9 cellular contexts compared by ENCODE assay signal in genomic region chr6:85464260-85464644, GRCh38. TPM values are rescaled to one million over a fixed set of nuclear protein-coding genes. Genes with fewer than 3 reads are reported as not detected.
DNase-seq lines count a peak whose midpoint lies in the region; ATAC-seq and TF ChIP-seq lines count a peak whose summit lies in the region.
"Had no signal": no experiment of that assay in that cellular context is flagged by ENCODE, and none has a peak within 500 bp of the region (broad histone marks: within the 10 kb centered on the region; RNA-seq: fewer than 3 reads in every experiment).

No MANE protein-coding gene starts in this region.

- H3K4me1 ChIP-seq in GM23338 (ENCODE audit: insufficient read depth) (peaks cover 17% of the 10 kb centered on the region), MM.1S (ENCODE audit: low read length) (peaks cover 68% of the 10 kb centered on the region)

- H3K4me2 ChIP-seq in GM23338 (no peak overlapping the region), MM.1S (ENCODE audit: low read depth, low read length) (no peak overlapping the region)

- ATAC-seq in GM23338 (no peak), HG02840 (IDR thresholded peaks at IDR 0.05; ENCODE audit: low FRiP score, unreplicated experiment) (no peak)

- H3K27me3 ChIP-seq in GM23338 (ENCODE audit: insufficient read depth) (no peaks in the 10 kb centered on the region), MM.1S (replicated peaks; ENCODE audit: insufficient read depth, low read length) (no peaks in the 10 kb centered on the region)

- no peak overlapping the region for H3K27ac Mint-ChIP-seq in GM23338
- H3K27ac Mint-ChIP-seq in dendritic cell treated with granulocyte-macrophage colony-stimulating factor and Interleukin-4, amounts not matched to agents 40 ng/mL and 50 ng/mL, for 4 days = peak overlapping the region; percentile 23

- H2AFZ ChIP-seq in GM23338 = peak overlapping the region; percentile 66; the same call in 1 of the 2 replicates
- no peak overlapping the region for H2AFZ ChIP-seq in MM.1S (ENCODE audit: low read length)

- no peak overlapping the region for H3K4me3 Mint-ChIP-seq in GM23338
- H3K4me3 Mint-ChIP-seq in dendritic cell treated with granulocyte-macrophage colony-stimulating factor and Interleukin-4, amounts not matched to agents 40 ng/mL and 50 ng/mL, for 4 days = no peak overlapping the region

- DNase-seq in GM23338 (ENCODE audit: low spot score) (no peak), SK-N-MC (ENCODE audit: low read depth, low spot score) (peak; percentile 89), DMS 273 (lab: John Stamatoyannopoulos, UW; ENCODE audit: unreplicated experiment) (no peak), MM.1S (no peak), RPMI8226 (no peak)
- DNase-seq in stimulated activated CD4-positive, alpha-beta T cell treated with anti-CD3 and anti-CD28 coated beads, Interleukin-12 subunit alpha, Interleukin-12 subunit beta, amount 100 ng/mL, for 4 hours = peak; percentile 12

- TF ChIP-seq CTCF in GM23338 (conservative IDR thresholded peaks at IDR 0.05; ENCODE audit: low read depth in 2 of 2) (no peak), MM.1S (IDR thresholded peaks at IDR 0.05; ENCODE audit: low read length) (no peak)

- peaks cover 15% of the 10 kb centered on the region for H3K4me1 Mint-ChIP-seq in GM23338
- H3K4me1 Mint-ChIP-seq in dendritic cell treated with granulocyte-macrophage colony-stimulating factor and Interleukin-4, amounts not matched to agents 40 ng/mL and 50 ng/mL, for 4 days (ENCODE audit: low read depth) = peaks cover 38% of the 10 kb centered on the region

- H3F3A ChIP-seq in GM23338 (replicated peaks; ENCODE audit: low read depth) (no peaks in the 10 kb centered on the region), MM.1S (ENCODE audit: insufficient read depth, low read length) (peaks cover 15% of the 10 kb centered on the region)

- 0 out of 2 replicates have a peak, but pooled peaks cover 3% of the 10 kb centered on the region for H3K9me2 ChIP-seq in GM23338 (ENCODE audit: insufficient read depth)
- no peaks in the 10 kb centered on the region for H3K9me2 ChIP-seq in MM.1S (replicated peaks; ENCODE audit: insufficient read depth, low read length)

- H3K4me3 ChIP-seq in GM23338 (no peak overlapping the region), SK-N-MC (peak overlapping the region; percentile 58), MM.1S (ENCODE audit: low read length) (no peak overlapping the region)

- H3K36me3 Mint-ChIP-seq in GM23338 (ENCODE audit: low read depth) = no peaks in the 10 kb centered on the region; the same call in 2 of the 3 replicates
- H3K36me3 Mint-ChIP-seq in dendritic cell treated with granulocyte-macrophage colony-stimulating factor and Interleukin-4, amounts not matched to agents 40 ng/mL and 50 ng/mL, for 4 days (ENCODE audit: low read depth) = no peaks in the 10 kb centered on the region

- H3K9ac ChIP-seq in SK-N-MC (ENCODE audit: insufficient read length) (no peak overlapping the region), MM.1S (ENCODE audit: low read length) (no peak overlapping the region)

- H3K9me3 ChIP-seq in SK-N-MC (ENCODE audit: low read depth, low read length) (no peaks in the 10 kb centered on the region), MM.1S (replicated peaks; ENCODE audit: insufficient read depth, low read length) (no peaks in the 10 kb centered on the region)

- no peak overlapping the region for H3K27ac ChIP-seq in GM23338 (ENCODE audit: low read depth)
- H3K27ac ChIP-seq in SK-N-MC = peak overlapping the region; percentile 79
- no peak overlapping the region for H3K27ac ChIP-seq in MM.1S (ENCODE audit: low read length)

- H3K27me3 Mint-ChIP-seq in GM23338 (ENCODE audit: insufficient read depth, low read depth, poor library complexity) = peaks cover 4% of the 10 kb centered on the region
- H3K27me3 Mint-ChIP-seq in dendritic cell treated with granulocyte-macrophage colony-stimulating factor and Interleukin-4, amounts not matched to agents 40 ng/mL and 50 ng/mL, for 4 days = peaks cover 8% of the 10 kb centered on the region
- H3K27me3 Mint-ChIP-seq: IgD-negative memory B cell had no signal

- intact Hi-C loops in dendritic cell treated with granulocyte-macrophage colony-stimulating factor and Interleukin-4, amounts not matched to agents 40 ng/mL and 50 ng/mL, for 4 days (cut with micrococcal nuclease) = no loop called here

- H4K20me1 ChIP-seq in GM23338 (replicated peaks; ENCODE audit: insufficient read depth) (no peaks in the 10 kb centered on the region), MM.1S (ENCODE audit: insufficient read depth, low read length) (no peaks in the 10 kb centered on the region)

- H3K9me3 Mint-ChIP-seq in GM23338 = no peaks in the 10 kb centered on the region
- H3K9me3 Mint-ChIP-seq in dendritic cell treated with granulocyte-macrophage colony-stimulating factor and Interleukin-4, amounts not matched to agents 40 ng/mL and 50 ng/mL, for 4 days = no peaks in the 10 kb centered on the region
- H3K9me3 Mint-ChIP-seq: IgD-negative memory B cell had no signal

- H3K79me2 ChIP-seq in GM23338 (replicated peaks; ENCODE audit: insufficient read depth) = no peaks in the 10 kb centered on the region
- H3K79me2 ChIP-seq in MM.1S (ENCODE audit: low read length) = no peaks in the 10 kb centered on the region

- H3K36me3 ChIP-seq in GM23338 (ENCODE audit: insufficient read depth) (no peaks in the 10 kb centered on the region), SK-N-MC (ENCODE audit: insufficient read depth, low read length) (no peaks in the 10 kb centered on the region), MM.1S (replicated peaks; ENCODE audit: insufficient read depth, low read length) (no peaks in the 10 kb centered on the region)

TF ChIP-seq in GM23338, 12 proteins besides CTCF, POLR2A, EP300 and RAD21 (continues in another document):
- TF ChIP-seq CREB1 (CRISPR knock-in tag; IDR thresholded peaks at IDR 0.05; ENCODE audit: low read depth) (no peak), ZNF462 (CRISPR knock-in tag; IDR thresholded peaks at IDR 0.05) (no peak), JUNB (IDR thresholded peaks at IDR 0.05; ENCODE audit: unreplicated experiment) (no peak)

RNA-seq across cellular contexts. Expression of gene NT5E, which starts 14.4 kb away (rescaled TPM):
- 0.50 and 1.5 TPM in 2 replicates for total RNA-seq in GM23338 (2014; rRNA removed; shearing (Covaris generic))
- polyA plus RNA-seq in GM23338 (2016; fragmentation: Nextera tagmentation; extraction: Ambion mirVana) = 0.18 and 0.23 TPM in 2 replicates

Comparison
In these comparisons a context has a peak if more than half of its experiments do, and no peak if none do; other contexts are left out.
1. DNase-seq: peak in SK-N-MC (single experiment) and stimulated activated CD4-positive, alpha-beta T cell treated with anti-CD3 and anti-CD28 coated beads, Interleukin-12 subunit alpha, Interleukin-12 subunit beta, amount 100 ng/mL, for 4 hours (single experiment); none in GM23338 (single experiment), DMS 273 (single experiment), MM.1S (single experiment) and RPMI8226 (single experiment).